In genomic region chr19:1272423-1273262, GRCh38 we compare ENCODE assay signal across 9 cellular contexts. TPM values are rescaled to one million over a fixed set of nuclear protein-coding genes. Genes with fewer than 3 reads are reported as not detected.
DNase-seq lines count a peak whose midpoint lies in the region; ATAC-seq, FAIRE-seq and TF ChIP-seq lines count a peak whose summit lies in the region.
"Had no signal": no experiment of that assay in that cellular context is flagged by ENCODE, and none has a peak within 500 bp of the region (broad histone marks: within the 10 kb centered on the region; RNA-seq: fewer than 3 reads in every experiment).

No MANE protein-coding gene starts in this region.

- H3K4me1 Mint-ChIP-seq in naive thymus-derived CD4-positive, alpha-beta T cell, result peaks cover 46 to 66% (median 60%) of the 10 kb centered on the region in 7 donors

- CTCF ChIA-PET in naive thymus-derived CD4-positive, alpha-beta T cell (lab: Charles Lee), result interaction anchor here (1.0 kb wide), 1 partner anchor 29 kb away, joined by 5 read pairs; no protein-coding TSS in a partner anchor

- H3K4me1 ChIP-seq in Loucy (ENCODE audit: insufficient read depth, low read length, poor library complexity, severe bottlenecking), result peaks cover 46% of the 10 kb centered on the region
- peaks cover 68 to 77% of the 10 kb centered on the region in 2 donors for H3K4me1 ChIP-seq in naive thymus-derived CD4-positive, alpha-beta T cell (ENCODE audit: control insufficient read depth in 2 of 2, insufficient read depth in 2 of 2, low read length in 2 of 2)

- no peak for ATAC-seq in naive thymus-derived CD4-positive, alpha-beta T cell
- no peak for ATAC-seq in HG02571 (IDR thresholded peaks at IDR 0.05; ENCODE audit: unreplicated experiment)

- peaks cover 0 to 13% (median 0%) of the 10 kb centered on the region in 11 donors for H3K9me3 Mint-ChIP-seq in naive thymus-derived CD4-positive, alpha-beta T cell

- no peak for FAIRE-seq in RCC 7860 (lab: Jason Lieb, UNC)

- H3K27ac ChIP-seq in naive thymus-derived CD4-positive, alpha-beta T cell (ENCODE audit: low read depth, low read length), result peak overlapping the region; percentile 82

- peaks cover 14% of the 10 kb centered on the region for H3F3A ChIP-seq in Loucy (ENCODE audit: low read depth)

- peaks cover 0 to 37% (median 23%) of the 10 kb centered on the region in 5 donors for H3K36me3 Mint-ChIP-seq in naive thymus-derived CD4-positive, alpha-beta T cell

- H2AFZ ChIP-seq in Loucy (ENCODE audit: low read length), result no peak overlapping the region

- POLR2A ChIA-PET in naive thymus-derived CD4-positive, alpha-beta T cell (lab: Charles Lee), result interaction anchor here (0.7 to 6.6 kb wide), 9 partner anchors 9 to 219 kb away, joined by 3 to 60 read pairs (median 5); no protein-coding TSS in a partner anchor

- no peak overlapping the region for H3K4me3 ChIP-seq in Loucy (ENCODE audit: low read length, poor library complexity, severe bottlenecking)
- no peak overlapping the region for H3K4me3 ChIP-seq in naive thymus-derived CD4-positive, alpha-beta T cell (ENCODE audit: low read length)

- intact Hi-C loops in naive thymus-derived CD4-positive, alpha-beta T cell (cut with micrococcal nuclease), result no loop called here

- H3K4me2 ChIP-seq in Loucy (ENCODE audit: low read depth, low read length, poor library complexity, severe bottlenecking), result peak overlapping the region; percentile 100

- DNase-seq in Ammon's horn (ENCODE audit: low spot score) (peak; percentile 57), cerebellar cortex (ENCODE audit: low spot score) (peak; percentile 48), RCC 7860 (ENCODE audit: low spot score) (no peak), NCI-H2029 treated with DMSO at 0.1 percent for 48 hours (lab: John Stamatoyannopoulos, UW) (no peak)
- no peak for DNase-seq in naive thymus-derived CD4-positive, alpha-beta T cell
- DNase-seq in activated effector memory CD4-positive, alpha-beta T cell treated with anti-CD3 and anti-CD28 coated beads, Interleukin-2, amount 50 U/mL, for 16 hours, result no peak
- DNase-seq: DMS 273 treated with DMSO at 0.1 percent for 48 hours had no signal

- peaks cover 4% of the 10 kb centered on the region for H3K27me3 ChIP-seq in Loucy (ENCODE audit: insufficient read depth, low read length, poor library complexity, severe bottlenecking)
- H3K27me3 ChIP-seq in naive thymus-derived CD4-positive, alpha-beta T cell (ENCODE audit: control insufficient read depth in 2 of 2, insufficient read depth in 2 of 2, low read length in 2 of 2), result no peaks in the 10 kb centered on the region

- H3K79me2 ChIP-seq in Loucy (ENCODE audit: insufficient read depth, low read length), result peaks cover 72% of the 10 kb centered on the region

- H3K36me3 ChIP-seq in Loucy (ENCODE audit: insufficient read depth, low read length), result peaks cover 49% of the 10 kb centered on the region; the same call in 1 of the 2 replicates
- peaks cover 39 to 48% (median 42%) of the 10 kb centered on the region in 3 experiments for H3K36me3 ChIP-seq in naive thymus-derived CD4-positive, alpha-beta T cell (ENCODE audit: control insufficient read depth in 2 of 3, insufficient read depth in 3 of 3, low read length in 3 of 3)

- H3K9me2 ChIP-seq in Loucy (replicated peaks; ENCODE audit: low read depth, low read length), result no peaks in the 10 kb centered on the region

- H3K27ac Mint-ChIP-seq in naive thymus-derived CD4-positive, alpha-beta T cell, result peak overlapping the region; percentile 35 to 91 (median 82)

- H4K20me1 ChIP-seq in Loucy (ENCODE audit: insufficient read depth, low read length, poor library complexity, severe bottlenecking), result peaks cover 66% of the 10 kb centered on the region

- H3K4me3 Mint-ChIP-seq in naive thymus-derived CD4-positive, alpha-beta T cell, result peak overlapping the region; percentile 33 to 96 (median 75)

- no peaks in the 10 kb centered on the region for H3K9me3 ChIP-seq in Loucy (ENCODE audit: insufficient read depth, low read depth, low read length)
- H3K9me3 ChIP-seq in naive thymus-derived CD4-positive, alpha-beta T cell (ENCODE audit: control insufficient read depth in 2 of 3, low read length in 3 of 3), result no peaks in the 10 kb centered on the region

- TF ChIP-seq CTCF in Loucy (conservative IDR thresholded peaks at IDR 0.05; ENCODE audit: low read length), result no peak

- peaks cover 0 to 2% (median 0%) of the 10 kb centered on the region in 5 donors for H3K27me3 Mint-ChIP-seq in naive thymus-derived CD4-positive, alpha-beta T cell

- H3K9ac ChIP-seq in Loucy (ENCODE audit: low read depth, low read length, poor library complexity, severe bottlenecking), result peak overlapping the region; percentile 7

RNA-seq across cellular contexts. Expression of gene FAM174C, which starts 2.7 kb away (rescaled TPM):
- 10 to 100 TPM; 31.7 to 57.3 (median 47.7) TPM for total RNA-seq in naive thymus-derived CD4-positive, alpha-beta T cell
- polyA plus RNA-seq in naive thymus-derived CD4-positive, alpha-beta T cell, result 10 to 100 TPM; 75.0 to 78.8 TPM

RNA-seq across cellular contexts. Expression of gene CIRBP, which starts 3.5 kb away (rescaled TPM):
- 100 to 1,000 TPM; 237 to 629 (median 524) TPM for total RNA-seq in naive thymus-derived CD4-positive, alpha-beta T cell
- polyA plus RNA-seq in naive thymus-derived CD4-positive, alpha-beta T cell, result 100 to 1,000 TPM; 233 to 247 TPM

RNA-seq across cellular contexts. Expression of gene EFNA2, which starts 13.0 kb away (rescaled TPM):
- total RNA-seq in naive thymus-derived CD4-positive, alpha-beta T cell, result not detected
- not detected for polyA plus RNA-seq in naive thymus-derived CD4-positive, alpha-beta T cell

RNA-seq across cellular contexts. Expression of gene MIDN, which starts 24.3 kb away (rescaled TPM):
- total RNA-seq in naive thymus-derived CD4-positive, alpha-beta T cell, result 100 to 1,000 TPM in 2 of 5 experiments, 10 to 100 TPM in 3; 22.6 to 310 (median 78.1) TPM
- 1 to 10 TPM; 1.4 to 3.6 TPM for polyA plus RNA-seq in naive thymus-derived CD4-positive, alpha-beta T cell

RNA-seq across cellular contexts. Expression of gene ATP5F1D, which starts 31.1 kb away (rescaled TPM):
- total RNA-seq in naive thymus-derived CD4-positive, alpha-beta T cell, result 100 to 1,000 TPM in 3 of 5 experiments, 10 to 100 TPM in 2; 90.6 to 178 (median 102) TPM
- polyA plus RNA-seq in naive thymus-derived CD4-positive, alpha-beta T cell, result 100 to 1,000 TPM; 209 to 302 TPM

Comparison
In these comparisons a context has a peak if more than half of its experiments do, and no peak if none do; other contexts are left out.
1. DNase-seq: peak in Ammon's horn (single experiment) and cerebellar cortex (single experiment); none in naive thymus-derived CD4-positive, alpha-beta T cell (0 of 9), activated effector memory CD4-positive, alpha-beta T cell treated with anti-CD3 and anti-CD28 coated beads, Interleukin-2, amount 50 U/mL, for 16 hours (single experiment), RCC 7860 (single experiment) and NCI-H2029 treated with DMSO at 0.1 percent for 48 hours (single experiment).